14 cellular contexts compared by ENCODE assay signal in the genomic region with DNA sequence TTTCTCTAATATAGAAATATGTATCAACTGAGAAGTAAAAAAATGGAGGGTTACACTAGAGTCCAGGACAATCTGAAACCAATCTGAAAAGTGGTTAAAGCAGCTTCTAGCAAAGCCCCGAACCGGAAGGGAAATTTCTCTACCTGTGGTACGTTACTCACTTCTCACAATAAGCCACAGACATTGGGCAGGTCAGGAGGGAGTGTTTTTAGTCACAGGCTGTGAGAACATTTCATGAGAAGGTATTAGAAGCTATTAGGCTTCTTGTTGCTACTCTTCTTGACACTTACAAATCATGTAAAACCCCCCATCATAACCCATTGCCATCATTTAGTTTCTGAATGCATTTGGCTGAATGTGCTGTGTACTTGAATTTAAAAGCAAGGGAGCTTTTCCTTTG.
DNase-seq lines count a peak whose midpoint lies in the region; ATAC-seq, FAIRE-seq and TF ChIP-seq lines count a peak whose summit lies in the region.
"Had no signal": no experiment of that assay in that cellular context is flagged by ENCODE, and none has a peak within 500 bp of the region (broad histone marks: within the 10 kb centered on the region; RNA-seq: fewer than 3 reads in every experiment).

No MANE protein-coding gene starts in this region.

- no peak overlapping the region for H3K4me3 Mint-ChIP-seq in CD14-positive monocyte
- H3K4me3 Mint-ChIP-seq in T-helper 2 cell treated with Interferon-gamma antibody and Interleukin-4, amounts not matched to agents 5 μg/mL and 100 μg/mL, for 36 hours: no peak overlapping the region
- H3K4me3 Mint-ChIP-seq: activated naive CD4-positive, alpha-beta T cell treated with anti-CD3 and anti-CD28 coated beads, Interleukin-2, amount 50 U/mL, for 24 hours; neural progenitor cell; stimulated activated naive CD8-positive, alpha-beta T cell treated with anti-CD3 and anti-CD28 coated beads, Interleukin-15, Interleukin-2, amounts not matched to agents 100 ng/mL and 50 ng/mL, for 24 hours had no signal

- no peaks in the 10 kb centered on the region for H3K4me1 Mint-ChIP-seq in CD14-positive monocyte
- peaks cover 2% of the 10 kb centered on the region for H3K4me1 Mint-ChIP-seq in T-helper 2 cell treated with Interferon-gamma antibody and Interleukin-4, amounts not matched to agents 5 μg/mL and 100 μg/mL, for 36 hours (ENCODE audit: low read depth)
- H3K4me1 Mint-ChIP-seq: activated naive CD4-positive, alpha-beta T cell treated with anti-CD3 and anti-CD28 coated beads, Interleukin-2, amount 50 U/mL, for 24 hours had no signal

- H3K27ac Mint-ChIP-seq in CD14-positive monocyte: no peak overlapping the region
- H3K27ac Mint-ChIP-seq in T-helper 2 cell treated with Interferon-gamma antibody and Interleukin-4, amounts not matched to agents 5 μg/mL and 100 μg/mL, for 36 hours: no peak overlapping the region
- H3K27ac Mint-ChIP-seq: activated naive CD4-positive, alpha-beta T cell treated with anti-CD3 and anti-CD28 coated beads, Interleukin-2, amount 50 U/mL, for 24 hours; stimulated activated naive CD8-positive, alpha-beta T cell treated with anti-CD3 and anti-CD28 coated beads, Interleukin-15, Interleukin-2, amounts not matched to agents 100 ng/mL and 50 ng/mL, for 24 hours had no signal

- intact Hi-C loops in CD14-positive monocyte (cut with micrococcal nuclease): no loop called here

- TF ChIP-seq CTCF in CD14-positive monocyte (IDR thresholded peaks at IDR 0.05): no peak

- peaks cover 0 to 2% (median 2%) of the 10 kb centered on the region in 3 donors for H3K27me3 Mint-ChIP-seq in CD14-positive monocyte (ENCODE audit: low read depth in 3 of 3)
- peaks cover 5% of the 10 kb centered on the region for H3K27me3 Mint-ChIP-seq in T-helper 2 cell treated with Interferon-gamma antibody and Interleukin-4, amounts not matched to agents 5 μg/mL and 100 μg/mL, for 36 hours (ENCODE audit: low read depth)

- peaks cover 0 to 6% (median 1%) of the 10 kb centered on the region in 7 donors for H3K9me3 Mint-ChIP-seq in CD14-positive monocyte
- H3K9me3 Mint-ChIP-seq in T-helper 2 cell treated with Interferon-gamma antibody and Interleukin-4, amounts not matched to agents 5 μg/mL and 100 μg/mL, for 36 hours: no peaks in the 10 kb centered on the region
- H3K9me3 Mint-ChIP-seq: activated naive CD4-positive, alpha-beta T cell treated with anti-CD3 and anti-CD28 coated beads, Interleukin-2, amount 50 U/mL, for 24 hours; stimulated activated naive CD8-positive, alpha-beta T cell treated with anti-CD3 and anti-CD28 coated beads, Interleukin-15, Interleukin-2, amounts not matched to agents 100 ng/mL and 50 ng/mL, for 24 hours had no signal

- ATAC-seq in GM19035 (IDR thresholded peaks at IDR 0.05; ENCODE audit: unreplicated experiment): peak; percentile 87
- ATAC-seq in HG02623 (IDR thresholded peaks at IDR 0.05; ENCODE audit: unreplicated experiment): peak; percentile 74
- ATAC-seq in HG03520 (IDR thresholded peaks at IDR 0.05; ENCODE audit: unreplicated experiment): peak; percentile 95

- DNase-seq in GM12892 (ENCODE audit: insufficient read length): no peak
- no peak for DNase-seq in CD14-positive monocyte (ENCODE audit: low spot score)
- no peak for DNase-seq in T-helper 2 cell treated with Interferon-gamma antibody and Interleukin-4, amounts not matched to agents 5 μg/mL and 100 μg/mL, for 36 hours (ENCODE audit: low spot score)
- no peak for DNase-seq in RKO (ENCODE audit: low spot score)
- DNase-seq in NCI-H128 (lab: John Stamatoyannopoulos, UW; ENCODE audit: unreplicated experiment): no peak
- DNase-seq: cortex of kidney, NCI-H446, SIG-M5 had no signal

- peak; percentile 68 for FAIRE-seq in GM12892 (lab: Jason Lieb, UNC)

- no peaks in the 10 kb centered on the region for H3K36me3 Mint-ChIP-seq in CD14-positive monocyte
- H3K36me3 Mint-ChIP-seq in T-helper 2 cell treated with Interferon-gamma antibody and Interleukin-4, amounts not matched to agents 5 μg/mL and 100 μg/mL, for 36 hours (ENCODE audit: low read depth): no peaks in the 10 kb centered on the region

- no peak for TF ChIP-seq POLR2A in GM12892 (IDR thresholded peaks at IDR 0.05; ENCODE audit: low read depth, low read length)
